Comparison of ENCODE assay signal across 8 cellular contexts in genomic region chr14:65019944-65020566, GRCh38.
DNase-seq lines count a peak whose midpoint lies in the region; ATAC-seq and TF ChIP-seq lines count a peak whose summit lies in the region.

No MANE protein-coding gene starts in this region.

- no peaks in the 10 kb centered on the region for H3K9me3 ChIP-seq in RWPE2 (ENCODE audit: severe bottlenecking)

- no peak for TF ChIP-seq POLR2A in erythroblast (IDR thresholded peaks at IDR 0.05; ENCODE audit: low read length)

- peak; percentile 86 for ATAC-seq in RWPE2 (ENCODE audit: low read depth)

- no peak overlapping the region for H3K27ac ChIP-seq in RWPE2 (ENCODE audit: poor library complexity, severe bottlenecking)

- peak; percentile 87 for TF ChIP-seq CTCF in RWPE2 (IDR thresholded peaks at IDR 0.05; ENCODE audit: poor library complexity, severe bottlenecking)

- H3K4me1 ChIP-seq in RWPE2 (ENCODE audit: insufficient read depth, poor library complexity, severe bottlenecking) = no peaks in the 10 kb centered on the region

- TF ChIP-seq RAD21 in Ishikawa (IDR thresholded peaks at IDR 0.05; ENCODE audit: low read depth) = peak; percentile 44

- peaks cover 28% of the 10 kb centered on the region for H3K36me3 ChIP-seq in RWPE2 (ENCODE audit: low read depth)

- DNase-seq in NCI-H345 (lab: John Stamatoyannopoulos, UW) (peak; percentile 33), NCI-H345 treated with DMSO at 0.1 percent for 48 hours (lab: John Stamatoyannopoulos, UW; ENCODE audit: unreplicated experiment) (no peak), RWPE2 (ENCODE audit: low spot score) (no peak), erythroblast (lab: John Stamatoyannopoulos, UW) (peak; percentile 72 to 77), midbrain (lab: John Stamatoyannopoulos, UW) (peak; percentile 86)
- no peak for DNase-seq in effector CD8-positive, alpha-beta T cell (lab: John Stamatoyannopoulos, UW)
- no peak for DNase-seq in activated CD4-positive, CD25-positive, alpha-beta regulatory T cell treated with anti-CD3 and anti-CD28 coated beads, Interleukin-2, amount 50 U/mL, for 72 hours

- no peak overlapping the region for H3K4me3 ChIP-seq in RWPE2 (ENCODE audit: severe bottlenecking)

- no peak for TF ChIP-seq EP300 in Ishikawa (IDR thresholded peaks at IDR 0.05; ENCODE audit: borderline replicate concordance)

- no peaks in the 10 kb centered on the region for H3K27me3 ChIP-seq in RWPE2 (ENCODE audit: insufficient read depth, poor library complexity, severe bottlenecking)

TF ChIP-seq in Ishikawa, 13 proteins besides CTCF, POLR2A, EP300 and RAD21:
- no peak for TF ChIP-seq CEBPB (IDR thresholded peaks at IDR 0.05)
- no peak for TF ChIP-seq NFIC (IDR thresholded peaks at IDR 0.05)
- no peak for TF ChIP-seq YY1 (IDR thresholded peaks at IDR 0.05; ENCODE audit: low read depth)
- no peak for TF ChIP-seq MAX (IDR thresholded peaks at IDR 0.05)

Comparison
In these comparisons a context has a peak if more than half of its experiments do, and no peak if none do; other contexts are left out.
1. DNase-seq: peak in NCI-H345 (single experiment), erythroblast (2 of 2) and midbrain (single experiment); none in NCI-H345 treated with DMSO at 0.1 percent for 48 hours (single experiment), RWPE2 (single experiment), effector CD8-positive, alpha-beta T cell (single experiment) and activated CD4-positive, CD25-positive, alpha-beta regulatory T cell treated with anti-CD3 and anti-CD28 coated beads, Interleukin-2, amount 50 U/mL, for 72 hours (single experiment).